1 cellular context compared by ENCODE assay signal in the genomic region with DNA sequence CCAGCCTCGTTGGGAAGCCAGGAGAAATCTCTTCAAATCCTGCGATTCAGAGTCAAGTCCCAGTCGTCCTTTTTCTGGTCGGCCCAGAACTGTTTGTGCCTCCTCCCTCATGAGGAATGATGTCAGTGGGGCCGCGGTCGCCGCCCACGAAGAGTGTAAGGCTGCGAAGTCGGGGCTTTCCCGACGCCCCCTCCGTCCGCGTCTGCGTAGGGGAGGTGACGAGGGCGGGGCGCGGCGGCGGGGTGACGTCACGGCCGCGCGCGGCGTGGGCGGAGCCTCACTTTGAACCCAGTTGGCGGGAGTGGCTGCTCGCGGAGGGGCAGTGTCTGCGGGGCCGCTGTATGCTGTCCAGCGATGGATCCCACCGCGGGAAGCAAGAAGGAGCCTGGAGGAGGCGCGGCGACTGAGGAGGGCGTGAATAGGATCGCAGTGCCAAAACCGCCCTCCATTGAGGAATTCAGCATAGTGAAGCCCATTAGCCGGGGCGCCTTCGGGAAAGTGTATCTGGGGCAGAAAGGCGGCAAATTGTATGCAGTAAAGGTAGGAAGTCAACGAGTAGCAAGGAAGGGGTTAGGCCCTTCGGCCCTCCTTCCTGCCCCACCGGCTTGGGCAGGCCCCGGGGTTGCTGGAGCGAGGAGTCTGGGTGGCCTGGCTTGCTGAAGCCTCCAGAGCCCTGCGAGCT.
TF ChIP-seq lines count a peak whose summit lies in the region.

TSS of gene MASTL (plus strand) at position 280 of the 682 bp plus-strand sequence. CDS start at position 355, 75 bp downstream.

TF ChIP-seq in HepG2, 621 proteins besides CTCF, POLR2A, EP300 and RAD21 (continued from another document):
- peak; percentile 44; the same call in 1 of the 2 replicates for TF ChIP-seq HOXD1 (CRISPR knock-in tag; IDR thresholded peaks at IDR 0.05)
- peak; percentile 83; the same call in 1 of the 2 replicates for TF ChIP-seq IRF2 (CRISPR knock-in tag; IDR thresholded peaks at IDR 0.05)
- TF ChIP-seq SP5 (CRISPR knock-in tag; IDR thresholded peaks at IDR 0.05; ENCODE audit: borderline replicate concordance, low read depth) = peak; percentile 90
- TF ChIP-seq SP4 (CRISPR knock-in tag; IDR thresholded peaks at IDR 0.05) = peak; percentile 86
- TF ChIP-seq SATB2 (CRISPR knock-in tag; IDR thresholded peaks at IDR 0.05) = no peak
- no peak; the same call in 1 of the 2 replicates for TF ChIP-seq DNMT3B (CRISPR knock-in tag; conservative IDR thresholded peaks at IDR 0.05)
- no peak for TF ChIP-seq ZNF879 (CRISPR knock-in tag; IDR thresholded peaks at IDR 0.05)
- peak; percentile 60 for TF ChIP-seq FOSL2 (CRISPR knock-in tag; IDR thresholded peaks at IDR 0.05)
- TF ChIP-seq SAP130 (CRISPR knock-in tag; IDR thresholded peaks at IDR 0.05; ENCODE audit: low read depth) = peak; percentile 96
- peak; percentile 65 for TF ChIP-seq CREM (IDR thresholded peaks at IDR 0.05)
- peak; percentile 59 for TF ChIP-seq CREM (CRISPR knock-in tag; IDR thresholded peaks at IDR 0.05)
- peak; percentile 66; the same call in 1 of the 2 replicates for TF ChIP-seq KMT2B (CRISPR knock-in tag; IDR thresholded peaks at IDR 0.05)
- TF ChIP-seq, protein P1, sequence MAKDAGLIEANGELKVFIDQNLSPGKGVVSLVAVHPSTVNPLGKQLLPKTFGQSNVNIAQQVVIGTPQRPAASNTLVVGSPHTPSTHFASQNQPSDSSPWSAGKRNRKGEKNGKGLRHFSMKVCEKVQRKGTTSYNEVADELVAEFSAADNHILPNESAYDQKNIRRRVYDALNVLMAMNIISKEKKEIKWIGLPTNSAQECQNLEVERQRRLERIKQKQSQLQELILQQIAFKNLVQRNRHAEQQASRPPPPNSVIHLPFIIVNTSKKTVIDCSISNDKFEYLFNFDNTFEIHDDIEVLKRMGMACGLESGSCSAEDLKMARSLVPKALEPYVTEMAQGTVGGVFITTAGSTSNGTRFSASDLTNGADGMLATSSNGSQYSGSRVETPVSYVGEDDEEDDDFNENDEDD (CRISPR knock-in tag; IDR thresholded peaks at IDR 0.05; ENCODE audit: borderline replicate concordance) = peak; percentile 99
- TF ChIP-seq MED8 (CRISPR knock-in tag; IDR thresholded peaks at IDR 0.05; ENCODE audit: insufficient replicate concordance) = no peak
- peak; percentile 90 for TF ChIP-seq RBFOX2 (IDR thresholded peaks at IDR 0.05; ENCODE audit: low read depth, low read length)
- peak; percentile 64 for TF ChIP-seq TBX2 (CRISPR knock-in tag; IDR thresholded peaks at IDR 0.05; ENCODE audit: borderline replicate concordance)
- TF ChIP-seq RXRA (CRISPR knock-in tag; IDR thresholded peaks at IDR 0.05) = peak; percentile 72
- peak; percentile 96 for TF ChIP-seq ATF7-NPFF (CRISPR knock-in tag; IDR thresholded peaks at IDR 0.05; ENCODE audit: low read depth)
- TF ChIP-seq, protein P2, sequence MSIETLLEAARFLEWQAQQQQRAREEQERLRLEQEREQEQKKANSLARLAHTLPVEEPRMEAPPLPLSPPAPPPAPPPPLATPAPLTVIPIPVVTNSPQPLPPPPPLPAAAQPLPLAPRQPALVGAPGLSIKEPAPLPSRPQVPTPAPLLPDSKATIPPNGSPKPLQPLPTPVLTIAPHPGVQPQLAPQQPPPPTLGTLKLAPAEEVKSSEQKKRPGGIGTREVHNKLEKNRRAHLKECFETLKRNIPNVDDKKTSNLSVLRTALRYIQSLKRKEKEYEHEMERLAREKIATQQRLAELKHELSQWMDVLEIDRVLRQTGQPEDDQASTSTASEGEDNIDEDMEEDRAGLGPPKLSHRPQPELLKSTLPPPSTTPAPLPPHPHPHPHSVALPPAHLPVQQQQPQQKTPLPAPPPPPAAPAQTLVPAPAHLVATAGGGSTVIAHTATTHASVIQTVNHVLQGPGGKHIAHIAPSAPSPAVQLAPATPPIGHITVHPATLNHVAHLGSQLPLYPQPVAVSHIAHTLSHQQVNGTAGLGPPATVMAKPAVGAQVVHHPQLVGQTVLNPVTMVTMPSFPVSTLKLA (IDR thresholded peaks at IDR 0.05) = peak; percentile 31; the same call in 1 of the 2 replicates
- 0 out of 2 replicates have a peak, but pooled peaks have one; percentile 17 for TF ChIP-seq ZC3H4 (CRISPR knock-in tag; IDR thresholded peaks at IDR 0.05; ENCODE audit: borderline replicate concordance)
- TF ChIP-seq ZNF703 (CRISPR knock-in tag; IDR thresholded peaks at IDR 0.05; ENCODE audit: borderline replicate concordance) = no peak
- 0 out of 2 replicates have a peak, but pooled peaks have one; percentile 53 for TF ChIP-seq ZNF136 (CRISPR knock-in tag; IDR thresholded peaks at IDR 0.05; ENCODE audit: low read depth)
- TF ChIP-seq, protein P3, sequence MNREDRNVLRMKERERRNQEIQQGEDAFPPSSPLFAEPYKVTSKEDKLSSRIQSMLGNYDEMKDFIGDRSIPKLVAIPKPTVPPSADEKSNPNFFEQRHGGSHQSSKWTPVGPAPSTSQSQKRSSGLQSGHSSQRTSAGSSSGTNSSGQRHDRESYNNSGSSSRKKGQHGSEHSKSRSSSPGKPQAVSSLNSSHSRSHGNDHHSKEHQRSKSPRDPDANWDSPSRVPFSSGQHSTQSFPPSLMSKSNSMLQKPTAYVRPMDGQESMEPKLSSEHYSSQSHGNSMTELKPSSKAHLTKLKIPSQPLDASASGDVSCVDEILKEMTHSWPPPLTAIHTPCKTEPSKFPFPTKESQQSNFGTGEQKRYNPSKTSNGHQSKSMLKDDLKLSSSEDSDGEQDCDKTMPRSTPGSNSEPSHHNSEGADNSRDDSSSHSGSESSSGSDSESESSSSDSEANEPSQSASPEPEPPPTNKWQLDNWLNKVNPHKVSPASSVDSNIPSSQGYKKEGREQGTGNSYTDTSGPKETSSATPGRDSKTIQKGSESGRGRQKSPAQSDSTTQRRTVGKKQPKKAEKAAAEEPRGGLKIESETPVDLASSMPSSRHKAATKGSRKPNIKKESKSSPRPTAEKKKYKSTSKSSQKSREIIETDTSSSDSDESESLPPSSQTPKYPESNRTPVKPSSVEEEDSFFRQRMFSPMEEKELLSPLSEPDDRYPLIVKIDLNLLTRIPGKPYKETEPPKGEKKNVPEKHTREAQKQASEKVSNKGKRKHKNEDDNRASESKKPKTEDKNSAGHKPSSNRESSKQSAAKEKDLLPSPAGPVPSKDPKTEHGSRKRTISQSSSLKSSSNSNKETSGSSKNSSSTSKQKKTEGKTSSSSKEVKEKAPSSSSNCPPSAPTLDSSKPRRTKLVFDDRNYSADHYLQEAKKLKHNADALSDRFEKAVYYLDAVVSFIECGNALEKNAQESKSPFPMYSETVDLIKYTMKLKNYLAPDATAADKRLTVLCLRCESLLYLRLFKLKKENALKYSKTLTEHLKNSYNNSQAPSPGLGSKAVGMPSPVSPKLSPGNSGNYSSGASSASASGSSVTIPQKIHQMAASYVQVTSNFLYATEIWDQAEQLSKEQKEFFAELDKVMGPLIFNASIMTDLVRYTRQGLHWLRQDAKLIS (CRISPR knock-in tag; IDR thresholded peaks at IDR 0.05) = 0 out of 2 replicates have a peak, but pooled peaks have one; percentile 23
- TF ChIP-seq ZNF615 (CRISPR knock-in tag; IDR thresholded peaks at IDR 0.05; ENCODE audit: borderline replicate concordance) = 0 out of 2 replicates have a peak, but pooled peaks have one; percentile 58
- TF ChIP-seq HOXA7 (CRISPR knock-in tag; IDR thresholded peaks at IDR 0.05) = no peak
- peak; percentile 52 for TF ChIP-seq MXD4 (CRISPR knock-in tag; IDR thresholded peaks at IDR 0.05)
- TF ChIP-seq, protein P4, sequence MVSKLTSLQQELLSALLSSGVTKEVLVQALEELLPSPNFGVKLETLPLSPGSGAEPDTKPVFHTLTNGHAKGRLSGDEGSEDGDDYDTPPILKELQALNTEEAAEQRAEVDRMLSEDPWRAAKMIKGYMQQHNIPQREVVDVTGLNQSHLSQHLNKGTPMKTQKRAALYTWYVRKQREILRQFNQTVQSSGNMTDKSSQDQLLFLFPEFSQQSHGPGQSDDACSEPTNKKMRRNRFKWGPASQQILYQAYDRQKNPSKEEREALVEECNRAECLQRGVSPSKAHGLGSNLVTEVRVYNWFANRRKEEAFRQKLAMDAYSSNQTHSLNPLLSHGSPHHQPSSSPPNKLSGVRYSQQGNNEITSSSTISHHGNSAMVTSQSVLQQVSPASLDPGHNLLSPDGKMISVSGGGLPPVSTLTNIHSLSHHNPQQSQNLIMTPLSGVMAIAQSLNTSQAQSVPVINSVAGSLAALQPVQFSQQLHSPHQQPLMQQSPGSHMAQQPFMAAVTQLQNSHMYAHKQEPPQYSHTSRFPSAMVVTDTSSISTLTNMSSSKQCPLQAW (CRISPR knock-in tag; IDR thresholded peaks at IDR 0.05) = peak; percentile 74
- TF ChIP-seq, protein P5, sequence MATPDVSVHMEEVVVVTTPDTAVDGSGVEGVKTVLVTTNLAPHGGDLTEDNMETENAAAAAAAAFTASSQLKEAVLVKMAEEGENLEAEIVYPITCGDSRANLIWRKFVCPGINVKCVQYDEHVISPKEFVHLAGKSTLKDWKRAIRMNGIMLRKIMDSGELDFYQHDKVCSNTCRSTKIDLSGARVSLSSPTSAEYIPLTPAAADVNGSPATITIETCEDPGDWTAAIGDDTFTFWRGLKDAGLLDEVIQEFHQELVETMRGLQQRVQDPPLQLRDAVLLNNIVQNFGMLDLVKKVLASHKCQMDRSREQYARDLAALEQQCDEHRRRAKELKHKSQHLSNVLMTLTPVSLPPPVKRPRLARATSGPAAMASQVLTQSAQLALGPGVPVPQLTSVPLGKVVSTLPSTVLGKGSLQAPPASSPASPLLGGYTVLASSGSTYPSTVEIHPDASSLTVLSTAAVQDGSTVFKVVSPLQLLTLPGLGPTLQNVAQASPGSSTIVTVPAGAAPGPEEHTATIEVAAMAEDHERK (CRISPR knock-in tag; IDR thresholded peaks at IDR 0.05; ENCODE audit: low read depth) = peak; percentile 96
- no peak for TF ChIP-seq ZBTB34 (CRISPR knock-in tag; IDR thresholded peaks at IDR 0.05)
- peak; percentile 36; the same call in 1 of the 2 replicates for TF ChIP-seq ZNF556 (CRISPR knock-in tag; IDR thresholded peaks at IDR 0.05; ENCODE audit: borderline replicate concordance)
- TF ChIP-seq, protein P6, sequence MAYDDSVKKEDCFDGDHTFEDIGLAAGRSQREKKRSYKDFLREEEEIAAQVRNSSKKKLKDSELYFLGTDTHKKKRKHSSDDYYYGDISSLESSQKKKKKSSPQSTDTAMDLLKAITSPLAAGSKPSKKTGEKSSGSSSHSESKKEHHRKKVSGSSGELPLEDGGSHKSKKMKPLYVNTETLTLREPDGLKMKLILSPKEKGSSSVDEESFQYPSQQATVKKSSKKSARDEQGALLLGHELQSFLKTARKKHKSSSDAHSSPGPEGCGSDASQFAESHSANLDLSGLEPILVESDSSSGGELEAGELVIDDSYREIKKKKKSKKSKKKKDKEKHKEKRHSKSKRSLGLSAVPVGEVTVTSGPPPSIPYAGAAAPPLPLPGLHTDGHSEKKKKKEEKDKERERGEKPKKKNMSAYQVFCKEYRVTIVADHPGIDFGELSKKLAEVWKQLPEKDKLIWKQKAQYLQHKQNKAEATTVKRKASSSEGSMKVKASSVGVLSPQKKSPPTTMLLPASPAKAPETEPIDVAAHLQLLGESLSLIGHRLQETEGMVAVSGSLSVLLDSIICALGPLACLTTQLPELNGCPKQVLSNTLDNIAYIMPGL (CRISPR knock-in tag; IDR thresholded peaks at IDR 0.05; ENCODE audit: borderline replicate concordance in 1 of 2, low read depth in 1 of 2) = peak in 1 of 2 experiments; percentile 75; a peak in 2 of 4 replicates
- TF ChIP-seq ZNF784 (CRISPR knock-in tag; IDR thresholded peaks at IDR 0.05; ENCODE audit: borderline replicate concordance) = peak; percentile 48; the same call in 1 of the 2 replicates
- peak; percentile 65 for TF ChIP-seq ELF3 (CRISPR knock-in tag; IDR thresholded peaks at IDR 0.05)
TF ChIP-seq in HepG2: peak in this region for 217.
